ENCODE assay signal across 19 cellular contexts in the genomic region with DNA sequence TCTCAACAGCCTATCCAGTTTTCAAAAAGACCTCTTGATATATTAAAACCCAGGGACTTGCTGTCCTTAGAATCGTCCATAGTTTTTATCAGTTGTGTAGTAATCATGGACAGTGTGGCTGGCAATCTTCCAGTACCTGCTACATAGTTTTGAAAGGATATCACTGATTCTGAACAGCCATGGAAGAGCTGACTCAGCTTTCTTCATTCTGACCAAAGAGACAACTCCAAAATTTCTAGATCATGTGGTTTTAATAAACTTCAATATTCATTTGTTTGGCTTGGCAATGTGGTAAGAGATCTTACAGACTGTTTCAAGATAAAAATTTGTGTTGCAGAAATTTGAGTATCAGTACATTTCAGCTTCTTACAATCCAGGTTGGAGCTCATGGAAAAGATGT.
"Had no signal": no experiment of that assay in that cellular context is flagged by ENCODE, and none has a peak within 500 bp of the region (broad histone marks: within the 10 kb centered on the region; RNA-seq: fewer than 3 reads in every experiment).

No MANE protein-coding gene starts in this region.

- H3K27ac ChIP-seq: body of pancreas, coronary artery, esophagus muscularis mucosa, gastrocnemius medialis, neural progenitor cell, ovary, tibial nerve, uterus had no signal

- H3K4me3 ChIP-seq: body of pancreas, coronary artery, esophagus muscularis mucosa, gastrocnemius medialis, neural progenitor cell, ovary, tibial nerve, uterus had no signal

- H3K27me3 ChIP-seq: body of pancreas, esophagus muscularis mucosa, gastrocnemius medialis, neural progenitor cell, ovary, tibial nerve, uterus had no signal

- DNase-seq: activated CD4-positive, alpha-beta memory T cell treated with anti-CD3 and anti-CD28 coated beads for 36 hours; activated CD4-positive, alpha-beta T cell treated with anti-CD3 and anti-CD28 coated beads for 1 hour; activated CD8-positive, alpha-beta memory T cell treated with anti-CD3 and anti-CD28 coated beads, Interleukin-2, amount 10 ng/mL, durations not matched to agents 7 days and 5 days; activated naive CD4-positive, alpha-beta T cell treated with anti-CD3 and anti-CD28 coated beads, Interleukin-2, amount 50 U/mL, for 16 hours; activated T-cell treated with anti-CD3 and anti-CD28 coated beads, Interleukin-2, amount 50 U/mL, for 24 hours; amygdala; body of pancreas; caudate nucleus; gastrocnemius medialis; islet precursor cell; ovary; stimulated activated CD4-positive, alpha-beta T cell treated with anti-CD3 and anti-CD28 coated beads, Interleukin-12 subunit alpha, Interleukin-12 subunit beta, amount 100 ng/mL, for 4 hours; T-helper 1 cell; T1000; uterus had no signal

- H3K36me3 ChIP-seq: esophagus muscularis mucosa, gastrocnemius medialis, neural progenitor cell, ovary, tibial nerve, uterus had no signal

- H3K4me1 ChIP-seq: body of pancreas, esophagus muscularis mucosa, gastrocnemius medialis, neural progenitor cell, uterus had no signal

- H3K9me3 ChIP-seq: body of pancreas, gastrocnemius medialis, ovary, uterus had no signal
